ENCODE assay signal across 7 cellular contexts in the genomic region with DNA sequence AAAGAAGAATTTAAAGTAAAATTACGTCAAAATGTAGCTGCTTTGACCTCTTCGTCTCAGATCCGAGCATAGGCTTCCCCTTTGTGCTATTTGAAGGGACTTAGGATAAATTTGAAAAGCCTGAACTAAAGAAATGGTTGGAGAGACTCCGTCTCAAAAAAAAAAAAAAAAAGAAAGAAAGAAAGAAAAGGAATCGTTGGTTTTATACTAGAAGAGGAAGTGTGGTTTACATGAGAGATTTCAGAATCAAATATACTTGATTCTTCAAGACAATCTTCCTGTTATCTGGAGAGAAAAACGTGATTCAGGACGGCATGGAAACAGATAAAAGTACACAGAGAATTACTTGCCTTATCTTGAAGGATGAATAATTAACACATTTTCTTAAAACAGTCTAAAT.
DNase-seq lines count a peak whose midpoint lies in the region; ATAC-seq and TF ChIP-seq lines count a peak whose summit lies in the region.

No MANE protein-coding gene starts in this region.

- TF ChIP-seq CTCF in HL-60 (IDR thresholded peaks at IDR 0.05; ENCODE audit: insufficient read depth, low read length) (no peak), WI38 (IDR thresholded peaks at IDR 0.05; ENCODE audit: low read depth, low read length) (no peak)

- H3K4me3 ChIP-seq in HL-60 (replicated peaks; ENCODE audit: insufficient read depth, low read length) (peak overlapping the region; percentile 97), WI38 (ENCODE audit: low read depth, low read length) (peak overlapping the region; percentile 73), iPS-11a (ENCODE audit: low read depth, low read length) (peak overlapping the region; percentile 98)

- peak overlapping the region; percentile 99 for H3K4me3 Mint-ChIP-seq in stimulated activated effector memory CD8-positive, alpha-beta T cell treated with anti-CD3 and anti-CD28 coated beads, Interleukin-12 subunit alpha, Interleukin-12 subunit beta, amount 100 ng/mL, for 72 hours

- H3K36me3 Mint-ChIP-seq in stimulated activated effector memory CD8-positive, alpha-beta T cell treated with anti-CD3 and anti-CD28 coated beads, Interleukin-12 subunit alpha, Interleukin-12 subunit beta, amount 100 ng/mL, for 72 hours = no peaks in the 10 kb centered on the region

- peaks cover 42% of the 10 kb centered on the region for H3K4me1 Mint-ChIP-seq in stimulated activated effector memory CD8-positive, alpha-beta T cell treated with anti-CD3 and anti-CD28 coated beads, Interleukin-12 subunit alpha, Interleukin-12 subunit beta, amount 100 ng/mL, for 72 hours

- DNase-seq in HL-60 (ENCODE audit: low read depth in 1 of 2, low spot score in 1 of 2) = no peak
- DNase-seq in stimulated activated effector memory CD8-positive, alpha-beta T cell treated with anti-CD3 and anti-CD28 coated beads, Interleukin-12 subunit alpha, Interleukin-12 subunit beta, amount 100 ng/mL, for 72 hours (ENCODE audit: low spot score in 2 of 2) = no peak
- no peak for DNase-seq in LoVo (ENCODE audit: low spot score)
- DNase-seq in NCI-H2171 (lab: John Stamatoyannopoulos, UW) = no peak
- no peak for DNase-seq in AG20443 (ENCODE audit: low spot score)

- H3K27me3 ChIP-seq in HL-60 (ENCODE audit: insufficient read depth, poor library complexity, severe bottlenecking) = no peaks in the 10 kb centered on the region

- peak overlapping the region; percentile 72 for H3K27ac ChIP-seq in HL-60 (replicated peaks)

- no peak for ATAC-seq in stimulated activated effector memory CD8-positive, alpha-beta T cell treated with anti-CD3 and anti-CD28 coated beads, Interleukin-12 subunit alpha, Interleukin-12 subunit beta, amount 100 ng/mL, for 72 hours

- H3K9me3 Mint-ChIP-seq in stimulated activated effector memory CD8-positive, alpha-beta T cell treated with anti-CD3 and anti-CD28 coated beads, Interleukin-12 subunit alpha, Interleukin-12 subunit beta, amount 100 ng/mL, for 72 hours = peaks cover 18% of the 10 kb centered on the region

- H3K27ac Mint-ChIP-seq in stimulated activated effector memory CD8-positive, alpha-beta T cell treated with anti-CD3 and anti-CD28 coated beads, Interleukin-12 subunit alpha, Interleukin-12 subunit beta, amount 100 ng/mL, for 72 hours = peak overlapping the region; percentile 96
